ENCODE assay signal across 28 cellular contexts in the genomic region with DNA sequence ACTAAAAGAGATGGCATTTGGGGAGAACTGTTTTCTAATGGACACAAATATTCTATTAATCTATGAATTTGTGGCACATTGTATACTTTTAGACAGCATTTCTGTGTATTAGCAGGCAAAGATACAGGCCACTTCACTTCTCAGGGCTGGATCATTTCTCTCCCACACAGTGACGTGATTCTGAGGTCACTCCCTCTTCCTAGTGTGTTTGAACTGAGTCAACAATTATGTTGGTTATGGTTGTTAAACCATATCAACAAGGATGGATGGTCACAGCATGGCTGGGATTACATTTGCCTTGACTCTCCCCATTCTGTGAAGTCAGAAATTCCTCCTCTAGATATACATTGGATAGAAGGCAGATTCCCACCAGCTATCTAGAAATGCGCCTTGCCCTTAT. TPM values are rescaled to one million over a fixed set of nuclear protein-coding genes. Genes with fewer than 3 reads are reported as not detected.
DNase-seq lines count a peak whose midpoint lies in the region; ATAC-seq and TF ChIP-seq lines count a peak whose summit lies in the region.
"Had no signal": no experiment of that assay in that cellular context is flagged by ENCODE, and none has a peak within 500 bp of the region (broad histone marks: within the 10 kb centered on the region; RNA-seq: fewer than 3 reads in every experiment).

No MANE protein-coding gene starts in this region.

- peaks cover 15% of the 10 kb centered on the region for H3K4me1 ChIP-seq in GM23248 (ENCODE audit: insufficient read depth)
- peaks cover 19% of the 10 kb centered on the region for H3K4me1 ChIP-seq in SJCRH30
- H3K4me1 ChIP-seq in OCI-LY7 (ENCODE audit: insufficient read depth, low read length, poor library complexity, severe bottlenecking) = no peaks in the 10 kb centered on the region

- H3K79me2 ChIP-seq in GM23248 (ENCODE audit: insufficient read depth) (no peaks in the 10 kb centered on the region), OCI-LY7 (ENCODE audit: insufficient read depth, low read depth, low read length) (no peaks in the 10 kb centered on the region)

- no peak overlapping the region for H3K9ac ChIP-seq in GM23248
- H3K9ac ChIP-seq: BLaER1 had no signal

- H2AFZ ChIP-seq in GM23248 = no peak overlapping the region
- H2AFZ ChIP-seq in OCI-LY7 (ENCODE audit: low read length) = no peak overlapping the region

- H3K27ac ChIP-seq in GM23248 (no peak overlapping the region), SJCRH30 (peak overlapping the region; percentile 66), OCI-LY7 (ENCODE audit: low read depth, low read length, poor library complexity, severe bottlenecking) (no peak overlapping the region)
- H3K27ac ChIP-seq: BLaER1, neutrophil had no signal

- H3K36me3 ChIP-seq in GM23248 (ENCODE audit: low read depth) (no peaks in the 10 kb centered on the region), SJCRH30 (no peaks in the 10 kb centered on the region), OCI-LY7 (ENCODE audit: insufficient read depth, low read length) (no peaks in the 10 kb centered on the region)
- H3K36me3 ChIP-seq: BLaER1, neutrophil had no signal

- in situ Hi-C loops in GM23248 (cut with MboI) = no loop called here

- H3K4me3 ChIP-seq in GM23248 = no peak overlapping the region
- H3K4me3 ChIP-seq in SJCRH30 = no peak overlapping the region
- no peak overlapping the region for H3K4me3 ChIP-seq in OCI-LY7 (ENCODE audit: low read depth, low read length, poor library complexity, severe bottlenecking)
- H3K4me3 ChIP-seq: BLaER1, heart left ventricle, upper lobe of left lung had no signal

- POLR2A ChIA-PET in OCI-LY7 (lab: Charles Lee) = interaction anchor here (1.0 kb wide), 1 partner anchor 12 kb away, joined by 5 read pairs; no protein-coding TSS in a partner anchor

- intact Hi-C loops in OCI-LY7 (cut with micrococcal nuclease; ENCODE audit: unreplicated experiment) = no loop called here

- H3K27me3 ChIP-seq in GM23248 (replicated peaks; ENCODE audit: insufficient read depth) = no peaks in the 10 kb centered on the region
- no peaks in the 10 kb centered on the region for H3K27me3 ChIP-seq in SJCRH30
- H3K27me3 ChIP-seq: BLaER1, heart left ventricle, neutrophil, upper lobe of left lung had no signal

- BruUV-seq in OCI-LY7 (replicated peaks; lab: Mats Ljungman, UMichigan) = no TSS peak

- H4K20me1 ChIP-seq in GM23248 (ENCODE audit: insufficient read depth) (no peaks in the 10 kb centered on the region), OCI-LY7 (ENCODE audit: insufficient read depth, low read length) (no peaks in the 10 kb centered on the region)
- H4K20me1 ChIP-seq: BLaER1 had no signal

- 56 to 66% methylated on average over 2 of the region's 2 CpGs for WGBS in GM23248 (ENCODE audit: low coverage in 1 of 2, low lambda C conversion rate in 2 of 2, missing lambda C conversion rate in 2 of 2), 2 experiments

- H3K9me3 ChIP-seq in GM23248 (ENCODE audit: low read depth) = no peaks in the 10 kb centered on the region
- H3K9me3 ChIP-seq in SJCRH30 (replicated peaks) = no peaks in the 10 kb centered on the region
- H3K9me3 ChIP-seq in OCI-LY7 (ENCODE audit: low read length) = no peaks in the 10 kb centered on the region
- H3K9me3 ChIP-seq: BLaER1, heart left ventricle, neutrophil, upper lobe of left lung had no signal

- DNase-seq in GM23248 (peak; percentile 38), SJCRH30 (peak; percentile 43 to 70), fibroblast of peridontal ligament (ENCODE audit: extremely low read depth) (peak; percentile 51), renal cortical epithelial cell (ENCODE audit: low read depth) (peak; percentile 72), OCI-LY7 (ENCODE audit: low spot score) (no peak)
- DNase-seq: ACHN; activated CD4-positive, alpha-beta T cell treated with anti-CD3 and anti-CD28 coated beads for 48 hours; activated CD8-positive, alpha-beta memory T cell treated with anti-CD3 and anti-CD28 coated beads, Interleukin-2, amount 10 ng/mL, durations not matched to agents 7 days and 5 days; activated naive CD4-positive, alpha-beta T cell treated with anti-CD3 and anti-CD28 coated beads for 36 hours; activated T-cell treated with anti-CD3 and anti-CD28 coated beads, Interleukin-2, amount 50 U/mL, for 72 hours; anterior cingulate cortex; heart left ventricle; mesenchymal stem cell; MM.1S; NCI-H1436; NCI-H2107; NK-92 treated with Interleukin-12 subunit alpha and Interleukin-12 subunit beta, amount 100 ng/mL, for 24 hours; small intestine; stimulated activated CD4-positive, alpha-beta T cell treated with anti-CD3 and anti-CD28 coated beads, Interleukin-1b, Interleukin-23, amount 100 ng/mL, for 48 hours; upper lobe of left lung had no signal

- ATAC-seq in GM18861 (IDR thresholded peaks at IDR 0.05; ENCODE audit: unreplicated experiment) = no peak
- no peak for ATAC-seq in HG03520 (IDR thresholded peaks at IDR 0.05; ENCODE audit: unreplicated experiment)
- ATAC-seq: activated CD8-positive, alpha-beta memory T cell treated with anti-CD3 and anti-CD28 coated beads, Interleukin-2, amount 10 ng/mL, durations not matched to agents 7 days and 5 days; activated T-cell treated with anti-CD3 and anti-CD28 coated beads, Interleukin-2, amount 50 U/mL, for 72 hours; heart left ventricle; left lobe of liver; Panc1 had no signal

- CTCF ChIA-PET in OCI-LY7 (lab: Charles Lee; ENCODE audit: unreplicated experiment) = no interaction called here

- no peak for TF ChIP-seq CTCF in OCI-LY7 (conservative IDR thresholded peaks at IDR 0.05; ENCODE audit: low read length)

- peaks cover 7% of the 10 kb centered on the region for H3F3A ChIP-seq in GM23248 (ENCODE audit: insufficient read depth)

- H3K9me2 ChIP-seq in GM23248 (ENCODE audit: insufficient read depth) (no peaks in the 10 kb centered on the region), OCI-LY7 (ENCODE audit: insufficient read depth, low read length) (no peaks in the 10 kb centered on the region)

- H3K4me2 ChIP-seq in GM23248 (ENCODE audit: unreplicated experiment) (no peak overlapping the region), OCI-LY7 (ENCODE audit: low read length) (no peak overlapping the region)
- H3K4me2 ChIP-seq: BLaER1 had no signal

RNA-seq across cellular contexts. Expression of a gene that starts 11.6 kb away (rescaled TPM):
- total RNA-seq in GM23248 (2014; rRNA removed; shearing (Covaris generic)) = 0.54 TPM in 1 of 2 replicates, not detected in the other
- 0.23 and 0.45 TPM in 2 replicates for polyA plus RNA-seq in GM23248 (2016; fragmentation: Nextera tagmentation; extraction: Ambion mirVana)
- total RNA-seq in SJCRH30 (2014; rRNA removed; shearing (Covaris generic)) = 0.28 and 0.40 TPM in 2 replicates
- total RNA-seq in renal cortical epithelial cell = 3.1 and 6.6 TPM in 2 replicates
- total RNA-seq in OCI-LY7 (2014; rRNA removed; shearing (Covaris generic)) = not detected in 2 replicates
- not detected in 2 replicates for total RNA-seq in OCI-LY7 (2022)
- total RNA-seq: activated CD8-positive, alpha-beta memory T cell treated with anti-CD3 and anti-CD28 coated beads, Interleukin-2, amount 10 ng/mL, durations not matched to agents 7 days and 5 days; activated naive CD4-positive, alpha-beta T cell treated with anti-CD3 and anti-CD28 coated beads for 36 hours; activated T-cell treated with anti-CD3 and anti-CD28 coated beads, Interleukin-2, amount 50 U/mL, for 72 hours; myocyte; T-helper 1 cell treated with Interleukin-12 subunit alpha and Interleukin-12 subunit beta and Interleukin-4 antibody, amounts not matched to agents 30 ng/mL and 1 ng/mL, for 36 hours had no signal
